Comparison of ENCODE assay signal across 4 cellular contexts in the genomic region with DNA sequence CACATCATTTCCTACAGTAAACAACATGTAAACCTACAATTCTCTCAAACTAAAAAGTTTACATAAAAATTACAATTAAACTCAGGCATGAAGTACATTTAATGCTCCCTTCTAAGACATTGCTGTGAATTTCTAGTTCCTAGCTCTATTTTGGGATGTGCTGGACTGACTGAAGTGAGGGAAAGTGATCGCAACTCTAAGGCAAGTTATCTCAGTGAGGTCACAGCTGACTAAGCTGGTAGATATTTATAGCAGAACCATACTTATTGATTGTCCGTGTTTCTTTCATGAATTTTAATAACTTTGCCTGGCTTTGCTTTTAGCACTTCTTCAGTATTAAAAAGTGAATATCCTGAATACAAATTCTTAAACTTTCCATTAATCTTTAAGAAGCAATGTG.
"Had no signal": no experiment of that assay in that cellular context is flagged by ENCODE, and none has a peak within 500 bp of the region (broad histone marks: within the 10 kb centered on the region; RNA-seq: fewer than 3 reads in every experiment).

No MANE protein-coding gene starts in this region.

- H3K9me3 Mint-ChIP-seq: GM23338, H9 had no signal

- H3K27me3 Mint-ChIP-seq: IgD-negative memory B cell had no signal

- H3K4me3 Mint-ChIP-seq: GM23338, H9, IgD-negative memory B cell had no signal

- H3K27ac Mint-ChIP-seq: H9, IgD-negative memory B cell had no signal

- H3K4me1 Mint-ChIP-seq: IgD-negative memory B cell had no signal

- H3K36me3 Mint-ChIP-seq: IgD-negative memory B cell had no signal

- H3K4me3 ChIP-seq: GM23338 had no signal

- DNase-seq: H9, HCEC 1CT had no signal
